Comparison of ENCODE assay signal across 12 cellular contexts in the genomic region with DNA sequence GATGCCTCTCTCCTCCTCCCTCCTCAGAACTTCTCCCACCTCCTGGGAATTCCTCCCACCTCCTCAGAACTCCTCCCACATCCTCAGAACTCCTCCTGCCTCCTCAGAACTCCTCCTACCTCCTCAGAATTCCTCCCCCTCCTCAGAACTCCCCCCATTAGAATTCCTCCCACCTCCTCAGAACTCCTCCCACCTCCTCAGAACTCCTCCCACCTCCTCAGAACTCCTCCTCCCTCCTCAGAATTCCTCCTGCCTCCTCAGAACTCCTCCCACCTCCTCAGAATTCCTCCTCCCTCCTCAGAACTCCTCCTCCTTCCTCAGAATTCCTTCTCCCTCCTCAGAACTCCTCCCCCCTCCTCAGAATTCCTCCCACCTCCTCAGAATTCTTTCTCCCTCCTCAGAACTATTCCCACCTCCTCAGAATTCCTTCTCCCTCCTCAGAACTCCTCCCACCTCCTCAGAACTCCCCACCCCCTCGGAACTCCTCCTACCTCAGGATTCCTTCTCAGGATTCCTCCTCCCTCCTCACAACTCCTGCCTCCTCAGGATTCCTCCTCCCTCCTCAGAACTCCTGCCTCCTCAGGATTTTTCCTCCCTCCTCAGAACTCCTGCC. TPM values are rescaled to one million over a fixed set of nuclear protein-coding genes. Genes with fewer than 3 reads are reported as not detected.
A peak's percentile ranks its signal among the peaks of the same experiment; 100 is the strongest.
DNase-seq lines count a peak whose midpoint lies in the region; ATAC-seq and TF ChIP-seq lines count a peak whose summit lies in the region.
"Had no signal": no experiment of that assay in that cellular context is flagged by ENCODE, and none has a peak within 500 bp of the region (broad histone marks: within the 10 kb centered on the region; RNA-seq: fewer than 3 reads in every experiment).

No MANE protein-coding gene starts in this region.

- H3K9me3 ChIP-seq in RWPE2 (ENCODE audit: severe bottlenecking), result no peaks in the 10 kb centered on the region
- H3K9me3 ChIP-seq in transverse colon, result no peaks in the 10 kb centered on the region
- H3K9me3 ChIP-seq: suprapubic skin had no signal

- TF ChIP-seq POLR2A in transverse colon (IDR thresholded peaks at IDR 0.05), result no peak

- H3K4me3 ChIP-seq in H7 (ENCODE audit: insufficient read depth, low read depth, low read length), result no peak overlapping the region
- no peak overlapping the region for H3K4me3 ChIP-seq in RWPE2 (ENCODE audit: severe bottlenecking)
- H3K4me3 ChIP-seq in fibroblast of pulmonary artery (replicated peaks; ENCODE audit: low read depth, low read length), result no peak overlapping the region
- no peak overlapping the region for H3K4me3 ChIP-seq in transverse colon
- H3K4me3 ChIP-seq: suprapubic skin had no signal

- peaks cover 1% of the 10 kb centered on the region for H3K36me3 ChIP-seq in H7 (replicated peaks; ENCODE audit: control insufficient read depth, insufficient read depth, low read length)
- no peaks in the 10 kb centered on the region for H3K36me3 ChIP-seq in RWPE2 (ENCODE audit: low read depth)
- peaks cover 0 to 5% (median 0%) of the 10 kb centered on the region in 4 donors for H3K36me3 ChIP-seq in transverse colon

- H3K27ac ChIP-seq in RWPE2 (ENCODE audit: poor library complexity, severe bottlenecking) (no peak overlapping the region), transverse colon (no peak overlapping the region)
- H3K27ac ChIP-seq: parathyroid adenoma, suprapubic skin had no signal

- TF ChIP-seq CTCF in RWPE2 (IDR thresholded peaks at IDR 0.05; ENCODE audit: poor library complexity, severe bottlenecking) (no peak), fibroblast of pulmonary artery (IDR thresholded peaks at IDR 0.05; ENCODE audit: low read length, missing control alignments) (no peak), transverse colon (IDR thresholded peaks at IDR 0.05) (no peak)

- H3K27me3 ChIP-seq in H7 (ENCODE audit: control insufficient read depth, insufficient read depth, low read length) (no peaks in the 10 kb centered on the region), RWPE2 (ENCODE audit: insufficient read depth, poor library complexity, severe bottlenecking) (no peaks in the 10 kb centered on the region), transverse colon (no peaks in the 10 kb centered on the region)
- H3K27me3 ChIP-seq: suprapubic skin had no signal

- H3K4me1 ChIP-seq in RWPE2 (ENCODE audit: insufficient read depth, poor library complexity, severe bottlenecking) (peaks cover 14% of the 10 kb centered on the region), transverse colon (peaks cover 0 to 7% (median 0%) of the 10 kb centered on the region in 4 donors)
- H3K4me1 ChIP-seq: parathyroid adenoma had no signal

- in situ Hi-C loops in transverse colon (cut with MboI; ENCODE audit: low pct_ligation_motif_present in 1 of 4, low pct_unique_long_range_greater_than_20kb in 1 of 4, low sequenced_read_pairs in 3 of 4), result no loop called here

- no peak for TF ChIP-seq EP300 in transverse colon (IDR thresholded peaks at IDR 0.05; ENCODE audit: low read depth)

- peak; percentile 66 for DNase-seq in H7
- DNase-seq in RWPE2 (ENCODE audit: low spot score), result no peak
- DNase-seq in fibroblast of pulmonary artery (ENCODE audit: low read depth), result peak; percentile 95
- peak; percentile 21 for DNase-seq in transverse colon
- DNase-seq: GOT3, NCI-H524 treated with DMSO at 0.1 percent for 48 hours had no signal

- WGBS in transverse colon (ENCODE audit: low coverage in 1 of 2), 2 donors, result 83 to 93% methylated on average over 1 of the region's 1 CpG

- intact Hi-C loops in transverse colon (cut with DNase I; ENCODE audit: low total_unique reads), result no loop called here

- ATAC-seq in RWPE2 (ENCODE audit: low read depth) (peak; percentile 60), GM21447 (IDR thresholded peaks at IDR 0.05; ENCODE audit: unreplicated experiment) (no peak), HG03045 (IDR thresholded peaks at IDR 0.05; ENCODE audit: unreplicated experiment) (no peak), GM19328 (IDR thresholded peaks at IDR 0.05; ENCODE audit: unreplicated experiment) (no peak)

RNA-seq across cellular contexts. Expression of a gene that starts 23.9 kb away (rescaled TPM):
- total RNA-seq in H7 (2014; rRNA removed; shearing (Covaris generic)), result not detected in 2 replicates
- total RNA-seq in transverse colon, result not detected
- total RNA-seq: activated CD8-positive, alpha-beta memory T cell treated with anti-CD3 and anti-CD28 coated beads for 36 hours had no signal
